Comparison of ENCODE assay signal across 24 cellular contexts in genomic region chr15:72864681-72865080, GRCh38.
"Had no signal": no experiment of that assay in that cellular context is flagged by ENCODE, and none has a peak within 500 bp of the region (broad histone marks: within the 10 kb centered on the region; RNA-seq: fewer than 3 reads in every experiment).

No MANE protein-coding gene starts in this region.

- H3K4me1 ChIP-seq: neural progenitor cell, pancreas, prostate gland, right lobe of liver, tibial artery, upper lobe of right lung, uterus had no signal

- H3K9me3 ChIP-seq: pancreas, prostate gland, right lobe of liver, sigmoid colon, suprapubic skin, testis, tibial artery, transverse colon, upper lobe of right lung, uterus had no signal

- H3K27ac ChIP-seq: neural progenitor cell, pancreas, prostate gland, right lobe of liver, sigmoid colon, suprapubic skin, testis, tibial artery, transverse colon, upper lobe of right lung, uterus had no signal

- DNase-seq: naive thymus-derived CD4-positive, alpha-beta T cell; natural killer cell; occipital lobe; pancreas; retina; right cardiac atrium; right lobe of liver; sigmoid colon; stimulated activated CD4-positive, alpha-beta T cell treated with anti-CD3 and anti-CD28 coated beads, Interleukin-15, amount 100 ng/mL, for 24 hours; stimulated activated CD4-positive, alpha-beta T cell treated with anti-CD3 and anti-CD28 coated beads, Interleukin-2, amount 100 ng/mL, for 24 hours; stimulated activated CD4-positive, alpha-beta T cell treated with anti-CD3 and anti-CD28 coated beads, Interleukin-2, amount 100 ng/mL, for 48 hours; stimulated activated CD4-positive, alpha-beta T cell treated with anti-CD3 and anti-CD28 coated beads, Interleukin-4, amount 100 ng/mL, for 24 hours; stimulated activated naive CD4-positive, alpha-beta T cell; stimulated activated naive CD8-positive, alpha-beta T cell treated with anti-CD3 and anti-CD28 coated beads, Interleukin-15, amount 100 ng/mL, for 72 hours; stimulated activated naive CD8-positive, alpha-beta T cell treated with anti-CD3 and anti-CD28 coated beads, Interleukin-15, Interleukin-2, amounts not matched to agents 100 U/mL and 50 U/mL, for 24 hours; substantia nigra; testis; tibial artery; transverse colon; upper lobe of right lung; uterus had no signal

- H3K27me3 ChIP-seq: neural progenitor cell, pancreas, right lobe of liver, sigmoid colon, suprapubic skin, testis, tibial artery, transverse colon, upper lobe of right lung, uterus had no signal

- H3K36me3 ChIP-seq: neural progenitor cell, pancreas, prostate gland, right lobe of liver, sigmoid colon, suprapubic skin, tibial artery, transverse colon, upper lobe of right lung, uterus had no signal

- H3K4me3 ChIP-seq: neural progenitor cell, pancreas, prostate gland, right lobe of liver, sigmoid colon, suprapubic skin, testis, tibial artery, transverse colon, upper lobe of right lung, uterus had no signal
